In genomic region chr13:79228972-79229371, GRCh38 we compare ENCODE assay signal across 18 cellular contexts.
"Had no signal": no experiment of that assay in that cellular context is flagged by ENCODE, and none has a peak within 500 bp of the region (broad histone marks: within the 10 kb centered on the region; RNA-seq: fewer than 3 reads in every experiment).

No MANE protein-coding gene starts in this region.

- FAIRE-seq: TTC549 had no signal

- H3K27me3 Mint-ChIP-seq: activated naive CD8-positive, alpha-beta T cell had no signal

- H3K4me1 Mint-ChIP-seq: neural crest cell had no signal

- H3K27ac ChIP-seq: cardiac muscle cell, left ventricle myocardium inferior, tibial nerve, vagina had no signal

- H3K4me3 Mint-ChIP-seq: activated CD4-positive, alpha-beta memory T cell treated with anti-CD3 and anti-CD28 coated beads for 36 hours; activated naive CD8-positive, alpha-beta T cell; effector memory CD8-positive, alpha-beta T cell; naive B cell; neural crest cell; T-helper 2 cell treated with Interferon-gamma antibody and Interleukin-4, amounts not matched to agents 5 μg/mL and 100 μg/mL, for 36 hours; WTC11 had no signal

- H3K36me3 ChIP-seq: cardiac muscle cell, left ventricle myocardium inferior, tibial nerve, vagina had no signal

- H3K27me3 ChIP-seq: cardiac muscle cell, tibial nerve, vagina had no signal

- H3K36me3 Mint-ChIP-seq: activated CD4-positive, alpha-beta memory T cell treated with anti-CD3 and anti-CD28 coated beads for 36 hours; activated naive CD8-positive, alpha-beta T cell; naive B cell; WTC11 had no signal

- DNase-seq: activated CD4-positive, alpha-beta memory T cell treated with anti-CD3 and anti-CD28 coated beads for 36 hours; activated CD4-positive, alpha-beta T cell treated with anti-CD3 and anti-CD28 coated beads for 4 hours; effector memory CD8-positive, alpha-beta T cell; foreskin melanocyte; glutamatergic neuron; hypothalamus; left ventricle myocardium inferior; naive B cell; stimulated activated naive CD4-positive, alpha-beta T cell treated with Interleukin-2 at 50 U/mL for 16 hours had no signal

- H3K27ac Mint-ChIP-seq: activated CD4-positive, alpha-beta memory T cell treated with anti-CD3 and anti-CD28 coated beads for 36 hours; activated naive CD8-positive, alpha-beta T cell; effector memory CD8-positive, alpha-beta T cell; naive B cell; progenitor cell of endocrine pancreas; T-helper 2 cell treated with Interferon-gamma antibody and Interleukin-4, amounts not matched to agents 5 μg/mL and 100 μg/mL, for 36 hours; WTC11 had no signal

- ATAC-seq: effector memory CD8-positive, alpha-beta T cell; WTC11 had no signal

- H3K9me3 Mint-ChIP-seq: activated CD4-positive, alpha-beta memory T cell treated with anti-CD3 and anti-CD28 coated beads for 36 hours; effector memory CD8-positive, alpha-beta T cell; naive B cell; neural crest cell; T-helper 2 cell treated with Interferon-gamma antibody and Interleukin-4, amounts not matched to agents 5 μg/mL and 100 μg/mL, for 36 hours; WTC11 had no signal

- H3K4me3 ChIP-seq: cardiac muscle cell, left ventricle myocardium inferior, tibial nerve, vagina had no signal

- H3K9me3 ChIP-seq: left ventricle myocardium inferior, tibial nerve, vagina had no signal

- H3K4me1 ChIP-seq: left ventricle myocardium inferior, tibial nerve, vagina had no signal
